2 cellular contexts compared by ENCODE assay signal in the genomic region with DNA sequence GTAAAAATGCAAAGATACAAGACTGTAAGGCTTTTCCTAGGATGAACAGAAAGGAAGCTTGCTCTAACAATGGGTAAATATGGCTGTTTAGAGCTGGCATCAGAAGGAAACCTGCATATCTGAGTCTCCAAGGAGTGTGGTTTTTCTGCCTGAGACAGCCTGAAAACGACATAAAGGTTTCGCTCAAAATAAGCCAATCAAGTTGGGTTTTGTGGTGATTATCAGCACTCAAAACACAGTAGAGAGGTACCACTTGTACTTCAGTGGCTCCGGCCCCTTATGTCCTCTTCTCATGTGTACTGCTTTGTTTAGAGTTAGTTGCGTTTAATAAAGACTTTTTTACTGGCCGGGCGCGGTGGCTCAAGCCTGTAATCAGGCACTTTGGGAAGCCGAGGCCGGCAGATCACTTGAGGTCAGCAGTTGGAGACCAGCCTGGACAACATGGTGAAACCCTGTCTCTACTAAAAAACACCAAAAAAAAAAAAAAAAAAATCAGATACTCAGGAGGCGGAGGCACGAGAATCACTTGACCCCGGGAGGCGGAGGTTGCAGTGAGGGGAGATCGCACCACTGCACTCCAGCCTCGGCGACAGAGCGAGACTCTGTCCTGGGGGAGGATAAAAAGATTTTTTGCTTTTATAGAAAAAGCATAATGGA.
A peak's percentile ranks its signal among the peaks of the same experiment; 100 is the strongest.
TF ChIP-seq lines count a peak whose summit lies in the region.

No MANE protein-coding gene starts in this region.

TF ChIP-seq in HEK293T, 16 proteins besides CTCF, POLR2A, EP300 and RAD21:
- TF ChIP-seq CTBP1 (IDR thresholded peaks at IDR 0.05; ENCODE audit: borderline replicate concordance) (no peak), ZNF384 (IDR thresholded peaks at IDR 0.05) (peak; percentile 70)

TF ChIP-seq in K562, 482 proteins besides CTCF, POLR2A, EP300 and RAD21:
- no peak for TF ChIP-seq NFIX (CRISPR knock-in tag; IDR thresholded peaks at IDR 0.05; ENCODE audit: low read depth)
- TF ChIP-seq TAL1 (IDR thresholded peaks at IDR 0.05) = no peak
- no peak for TF ChIP-seq SMARCE1 (IDR thresholded peaks at IDR 0.05)
- no peak for TF ChIP-seq PML (IDR thresholded peaks at IDR 0.05; ENCODE audit: low read length)
- TF ChIP-seq RBM17 (IDR thresholded peaks at IDR 0.05; ENCODE audit: borderline replicate concordance, low read depth, low read length) = no peak
- TF ChIP-seq, protein P1, sequence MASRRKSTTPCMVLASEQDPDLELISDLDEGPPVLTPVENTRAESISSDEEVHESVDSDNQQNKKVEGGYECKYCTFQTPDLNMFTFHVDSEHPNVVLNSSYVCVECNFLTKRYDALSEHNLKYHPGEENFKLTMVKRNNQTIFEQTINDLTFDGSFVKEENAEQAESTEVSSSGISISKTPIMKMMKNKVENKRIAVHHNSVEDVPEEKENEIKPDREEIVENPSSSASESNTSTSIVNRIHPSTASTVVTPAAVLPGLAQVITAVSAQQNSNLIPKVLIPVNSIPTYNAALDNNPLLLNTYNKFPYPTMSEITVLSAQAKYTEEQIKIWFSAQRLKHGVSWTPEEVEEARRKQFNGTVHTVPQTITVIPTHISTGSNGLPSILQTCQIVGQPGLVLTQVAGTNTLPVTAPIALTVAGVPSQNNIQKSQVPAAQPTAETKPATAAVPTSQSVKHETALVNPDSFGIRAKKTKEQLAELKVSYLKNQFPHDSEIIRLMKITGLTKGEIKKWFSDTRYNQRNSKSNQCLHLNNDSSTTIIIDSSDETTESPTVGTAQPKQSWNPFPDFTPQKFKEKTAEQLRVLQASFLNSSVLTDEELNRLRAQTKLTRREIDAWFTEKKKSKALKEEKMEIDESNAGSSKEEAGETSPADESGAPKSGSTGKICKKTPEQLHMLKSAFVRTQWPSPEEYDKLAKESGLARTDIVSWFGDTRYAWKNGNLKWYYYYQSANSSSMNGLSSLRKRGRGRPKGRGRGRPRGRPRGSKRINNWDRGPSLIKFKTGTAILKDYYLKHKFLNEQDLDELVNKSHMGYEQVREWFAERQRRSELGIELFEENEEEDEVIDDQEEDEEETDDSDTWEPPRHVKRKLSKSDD (conservative IDR thresholded peaks at IDR 0.05; ENCODE audit: low read length) = no peak
- no peak for TF ChIP-seq ZNF23 (CRISPR knock-in tag; IDR thresholded peaks at IDR 0.05)
- no peak for TF ChIP-seq ARNT (IDR thresholded peaks at IDR 0.05)
- TF ChIP-seq ZKSCAN8 (CRISPR knock-in tag; IDR thresholded peaks at IDR 0.05) = no peak
- TF ChIP-seq, protein P2, sequence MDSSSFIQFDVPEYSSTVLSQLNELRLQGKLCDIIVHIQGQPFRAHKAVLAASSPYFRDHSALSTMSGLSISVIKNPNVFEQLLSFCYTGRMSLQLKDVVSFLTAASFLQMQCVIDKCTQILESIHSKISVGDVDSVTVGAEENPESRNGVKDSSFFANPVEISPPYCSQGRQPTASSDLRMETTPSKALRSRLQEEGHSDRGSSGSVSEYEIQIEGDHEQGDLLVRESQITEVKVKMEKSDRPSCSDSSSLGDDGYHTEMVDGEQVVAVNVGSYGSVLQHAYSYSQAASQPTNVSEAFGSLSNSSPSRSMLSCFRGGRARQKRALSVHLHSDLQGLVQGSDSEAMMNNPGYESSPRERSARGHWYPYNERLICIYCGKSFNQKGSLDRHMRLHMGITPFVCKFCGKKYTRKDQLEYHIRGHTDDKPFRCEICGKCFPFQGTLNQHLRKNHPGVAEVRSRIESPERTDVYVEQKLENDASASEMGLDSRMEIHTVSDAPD (CRISPR knock-in tag; IDR thresholded peaks at IDR 0.05) = no peak
- TF ChIP-seq, protein P3, sequence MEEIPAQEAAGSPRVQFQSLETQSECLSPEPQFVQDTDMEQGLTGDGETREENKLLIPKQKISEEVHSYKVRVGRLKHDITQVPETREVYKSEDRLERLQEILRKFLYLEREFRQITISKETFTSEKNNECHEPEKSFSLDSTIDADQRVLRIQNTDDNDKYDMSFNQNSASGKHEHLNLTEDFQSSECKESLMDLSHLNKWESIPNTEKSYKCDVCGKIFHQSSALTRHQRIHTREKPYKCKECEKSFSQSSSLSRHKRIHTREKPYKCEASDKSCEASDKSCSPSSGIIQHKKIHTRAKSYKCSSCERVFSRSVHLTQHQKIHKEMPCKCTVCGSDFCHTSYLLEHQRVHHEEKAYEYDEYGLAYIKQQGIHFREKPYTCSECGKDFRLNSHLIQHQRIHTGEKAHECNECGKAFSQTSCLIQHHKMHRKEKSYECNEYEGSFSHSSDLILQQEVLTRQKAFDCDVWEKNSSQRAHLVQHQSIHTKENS (CRISPR knock-in tag; IDR thresholded peaks at IDR 0.05) = no peak
- no peak for TF ChIP-seq SIN3B (IDR thresholded peaks at IDR 0.05; ENCODE audit: low read depth)
- no peak for TF ChIP-seq PRPF4 (IDR thresholded peaks at IDR 0.05; ENCODE audit: insufficient read depth, low read depth, low read length, poor library complexity, severe bottlenecking)
- TF ChIP-seq, protein P4, sequence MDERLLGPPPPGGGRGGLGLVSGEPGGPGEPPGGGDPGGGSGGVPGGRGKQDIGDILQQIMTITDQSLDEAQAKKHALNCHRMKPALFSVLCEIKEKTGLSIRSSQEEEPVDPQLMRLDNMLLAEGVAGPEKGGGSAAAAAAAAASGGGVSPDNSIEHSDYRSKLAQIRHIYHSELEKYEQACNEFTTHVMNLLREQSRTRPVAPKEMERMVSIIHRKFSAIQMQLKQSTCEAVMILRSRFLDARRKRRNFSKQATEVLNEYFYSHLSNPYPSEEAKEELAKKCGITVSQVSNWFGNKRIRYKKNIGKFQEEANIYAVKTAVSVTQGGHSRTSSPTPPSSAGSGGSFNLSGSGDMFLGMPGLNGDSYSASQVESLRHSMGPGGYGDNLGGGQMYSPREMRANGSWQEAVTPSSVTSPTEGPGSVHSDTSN (CRISPR knock-in tag; IDR thresholded peaks at IDR 0.05; ENCODE audit: low read depth) = no peak
- TF ChIP-seq, protein P4 (tag; conservative IDR thresholded peaks at IDR 0.05; ENCODE audit: low read depth) = no peak
- TF ChIP-seq NR4A1 (CRISPR knock-in tag; IDR thresholded peaks at IDR 0.05) = no peak
- no peak for TF ChIP-seq NR4A1 (tag; IDR thresholded peaks at IDR 0.05)
- TF ChIP-seq, protein P5, sequence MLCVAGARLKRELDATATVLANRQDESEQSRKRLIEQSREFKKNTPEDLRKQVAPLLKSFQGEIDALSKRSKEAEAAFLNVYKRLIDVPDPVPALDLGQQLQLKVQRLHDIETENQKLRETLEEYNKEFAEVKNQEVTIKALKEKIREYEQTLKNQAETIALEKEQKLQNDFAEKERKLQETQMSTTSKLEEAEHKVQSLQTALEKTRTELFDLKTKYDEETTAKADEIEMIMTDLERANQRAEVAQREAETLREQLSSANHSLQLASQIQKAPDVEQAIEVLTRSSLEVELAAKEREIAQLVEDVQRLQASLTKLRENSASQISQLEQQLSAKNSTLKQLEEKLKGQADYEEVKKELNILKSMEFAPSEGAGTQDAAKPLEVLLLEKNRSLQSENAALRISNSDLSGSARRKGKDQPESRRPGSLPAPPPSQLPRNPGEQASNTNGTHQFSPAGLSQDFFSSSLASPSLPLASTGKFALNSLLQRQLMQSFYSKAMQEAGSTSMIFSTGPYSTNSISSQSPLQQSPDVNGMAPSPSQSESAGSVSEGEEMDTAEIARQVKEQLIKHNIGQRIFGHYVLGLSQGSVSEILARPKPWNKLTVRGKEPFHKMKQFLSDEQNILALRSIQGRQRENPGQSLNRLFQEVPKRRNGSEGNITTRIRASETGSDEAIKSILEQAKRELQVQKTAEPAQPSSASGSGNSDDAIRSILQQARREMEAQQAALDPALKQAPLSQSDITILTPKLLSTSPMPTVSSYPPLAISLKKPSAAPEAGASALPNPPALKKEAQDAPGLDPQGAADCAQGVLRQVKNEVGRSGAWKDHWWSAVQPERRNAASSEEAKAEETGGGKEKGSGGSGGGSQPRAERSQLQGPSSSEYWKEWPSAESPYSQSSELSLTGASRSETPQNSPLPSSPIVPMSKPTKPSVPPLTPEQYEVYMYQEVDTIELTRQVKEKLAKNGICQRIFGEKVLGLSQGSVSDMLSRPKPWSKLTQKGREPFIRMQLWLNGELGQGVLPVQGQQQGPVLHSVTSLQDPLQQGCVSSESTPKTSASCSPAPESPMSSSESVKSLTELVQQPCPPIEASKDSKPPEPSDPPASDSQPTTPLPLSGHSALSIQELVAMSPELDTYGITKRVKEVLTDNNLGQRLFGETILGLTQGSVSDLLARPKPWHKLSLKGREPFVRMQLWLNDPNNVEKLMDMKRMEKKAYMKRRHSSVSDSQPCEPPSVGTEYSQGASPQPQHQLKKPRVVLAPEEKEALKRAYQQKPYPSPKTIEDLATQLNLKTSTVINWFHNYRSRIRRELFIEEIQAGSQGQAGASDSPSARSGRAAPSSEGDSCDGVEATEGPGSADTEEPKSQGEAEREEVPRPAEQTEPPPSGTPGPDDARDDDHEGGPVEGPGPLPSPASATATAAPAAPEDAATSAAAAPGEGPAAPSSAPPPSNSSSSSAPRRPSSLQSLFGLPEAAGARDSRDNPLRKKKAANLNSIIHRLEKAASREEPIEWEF (CRISPR knock-in tag; IDR thresholded peaks at IDR 0.05) = no peak
- TF ChIP-seq NELFE (IDR thresholded peaks at IDR 0.05; ENCODE audit: insufficient read depth, insufficient read length) = no peak
- no peak for TF ChIP-seq MAFK (IDR thresholded peaks at IDR 0.05; ENCODE audit: low read length)
- no peak for TF ChIP-seq MCM2 (IDR thresholded peaks at IDR 0.05; ENCODE audit: low read depth)
- TF ChIP-seq, protein P6, sequence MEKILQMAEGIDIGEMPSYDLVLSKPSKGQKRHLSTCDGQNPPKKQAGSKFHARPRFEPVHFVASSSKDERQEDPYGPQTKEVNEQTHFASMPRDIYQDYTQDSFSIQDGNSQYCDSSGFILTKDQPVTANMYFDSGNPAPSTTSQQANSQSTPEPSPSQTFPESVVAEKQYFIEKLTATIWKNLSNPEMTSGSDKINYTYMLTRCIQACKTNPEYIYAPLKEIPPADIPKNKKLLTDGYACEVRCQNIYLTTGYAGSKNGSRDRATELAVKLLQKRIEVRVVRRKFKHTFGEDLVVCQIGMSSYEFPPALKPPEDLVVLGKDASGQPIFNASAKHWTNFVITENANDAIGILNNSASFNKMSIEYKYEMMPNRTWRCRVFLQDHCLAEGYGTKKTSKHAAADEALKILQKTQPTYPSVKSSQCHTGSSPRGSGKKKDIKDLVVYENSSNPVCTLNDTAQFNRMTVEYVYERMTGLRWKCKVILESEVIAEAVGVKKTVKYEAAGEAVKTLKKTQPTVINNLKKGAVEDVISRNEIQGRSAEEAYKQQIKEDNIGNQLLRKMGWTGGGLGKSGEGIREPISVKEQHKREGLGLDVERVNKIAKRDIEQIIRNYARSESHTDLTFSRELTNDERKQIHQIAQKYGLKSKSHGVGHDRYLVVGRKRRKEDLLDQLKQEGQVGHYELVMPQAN (IDR thresholded peaks at IDR 0.05; ENCODE audit: borderline replicate concordance) = no peak
TF ChIP-seq in K562: peak in this region for 0.
